ENCODE assay signal across 22 cellular contexts in genomic region chr9:22215492-22215891, GRCh38.
"Had no signal": no experiment of that assay in that cellular context is flagged by ENCODE, and none has a peak within 500 bp of the region (broad histone marks: within the 10 kb centered on the region; RNA-seq: fewer than 3 reads in every experiment).

No MANE protein-coding gene starts in this region.

- H3K36me3 Mint-ChIP-seq: activated naive CD8-positive, alpha-beta T cell treated with anti-CD3 and anti-CD28 coated beads for 36 hours; memory B cell had no signal

- H3K4me1 Mint-ChIP-seq: memory B cell, nephron had no signal

- H3K27me3 Mint-ChIP-seq: effector memory CD8-positive, alpha-beta T cell; memory B cell had no signal

- H3K9me3 Mint-ChIP-seq: activated CD4-positive, alpha-beta T cell treated with anti-CD3 and anti-CD28 coated beads, Interleukin-2, amount 10 ng/mL, durations not matched to agents 7 days and 5 days; activated T-cell treated with anti-CD3 and anti-CD28 coated beads, Interleukin-2, amount 50 U/mL, for 4 hours; activated T-helper 2 cell treated with anti-CD3 and anti-CD28 coated beads, Interferon-gamma antibody, Interleukin-2, Interleukin-4, amounts not matched to agents 10 μg/mL and 5 μg/mL and 100 μg/mL, durations not matched to agents 14 hours and 24 hours and 36 hours; effector memory CD8-positive, alpha-beta T cell; memory B cell; nephron had no signal

- DNase-seq: activated CD4-positive, alpha-beta T cell treated with anti-CD3 and anti-CD28 coated beads, Interleukin-2, amount 10 ng/mL, durations not matched to agents 7 days and 5 days; activated CD4-positive, CD25-positive, alpha-beta regulatory T cell treated with anti-CD3 and anti-CD28 coated beads, Interleukin-2, amount 50 U/mL, for 72 hours; activated naive CD4-positive, alpha-beta T cell treated with Interleukin-2 at 50 U/mL for 16 hours; activated naive CD8-positive, alpha-beta T cell treated with anti-CD3 and anti-CD28 coated beads for 36 hours; activated T-cell treated with anti-CD3 and anti-CD28 coated beads, Interleukin-2, amount 50 U/mL, for 4 hours; colonic mucosa; dorsolateral prefrontal cortex; effector memory CD8-positive, alpha-beta T cell; gastrocnemius medialis; head of caudate nucleus; hypothalamus; left cardiac atrium; pancreas; right cardiac atrium; stimulated activated CD4-positive, alpha-beta T cell treated with anti-CD3 and anti-CD28 coated beads, Interleukin-12 subunit alpha, Interleukin-12 subunit beta, amount 100 ng/mL, for 4 hours; stimulated activated CD4-positive, alpha-beta T cell treated with anti-CD3 and anti-CD28 coated beads, Interleukin-4, amount 100 ng/mL, for 4 hours; stimulated activated naive CD8-positive, alpha-beta T cell treated with anti-CD3 and anti-CD28 coated beads, Interleukin-15, Interleukin-2, amounts not matched to agents 100 U/mL and 50 U/mL, for 24 hours; WERI-Rb-1 had no signal

- H3K27ac Mint-ChIP-seq: activated CD4-positive, alpha-beta T cell treated with anti-CD3 and anti-CD28 coated beads, Interleukin-2, amount 10 ng/mL, durations not matched to agents 7 days and 5 days; activated naive CD8-positive, alpha-beta T cell treated with anti-CD3 and anti-CD28 coated beads for 36 hours; activated T-helper 2 cell treated with anti-CD3 and anti-CD28 coated beads, Interferon-gamma antibody, Interleukin-2, Interleukin-4, amounts not matched to agents 10 μg/mL and 5 μg/mL and 100 μg/mL, durations not matched to agents 14 hours and 24 hours and 36 hours; effector memory CD8-positive, alpha-beta T cell; memory B cell; nephron had no signal

- H3K4me3 ChIP-seq: colonic mucosa, dorsolateral prefrontal cortex, esophagus muscularis mucosa, gastrocnemius medialis, pancreas had no signal

- H3K4me3 Mint-ChIP-seq: activated CD4-positive, alpha-beta T cell treated with anti-CD3 and anti-CD28 coated beads, Interleukin-2, amount 10 ng/mL, durations not matched to agents 7 days and 5 days; activated naive CD8-positive, alpha-beta T cell treated with anti-CD3 and anti-CD28 coated beads for 36 hours; activated T-cell treated with anti-CD3 and anti-CD28 coated beads, Interleukin-2, amount 50 U/mL, for 4 hours; effector memory CD8-positive, alpha-beta T cell; memory B cell; nephron had no signal
